8 cellular contexts compared by ENCODE assay signal in genomic region chr1:37478890-37479254, GRCh38. TPM values are rescaled to one million over a fixed set of nuclear protein-coding genes. Genes with fewer than 3 reads are reported as not detected.
A peak's percentile ranks its signal among the peaks of the same experiment; 100 is the strongest.
DNase-seq lines count a peak whose midpoint lies in the region; ATAC-seq and TF ChIP-seq lines count a peak whose summit lies in the region.

No MANE protein-coding gene starts in this region.

- peaks cover 94% of the 10 kb centered on the region for H3K36me3 Mint-ChIP-seq in stimulated activated effector memory CD8-positive, alpha-beta T cell treated with anti-CD3 and anti-CD28 coated beads, Interleukin-12 subunit alpha, Interleukin-12 subunit beta, amount 100 ng/mL, for 72 hours

- no peaks in the 10 kb centered on the region for H3K9me3 Mint-ChIP-seq in stimulated activated effector memory CD8-positive, alpha-beta T cell treated with anti-CD3 and anti-CD28 coated beads, Interleukin-12 subunit alpha, Interleukin-12 subunit beta, amount 100 ng/mL, for 72 hours

- H3K4me3 ChIP-seq in fibroblast of villous mesenchyme (ENCODE audit: low read depth, low read length), result peak overlapping the region; percentile 81

- peaks cover 53% of the 10 kb centered on the region for H3K4me1 Mint-ChIP-seq in stimulated activated effector memory CD8-positive, alpha-beta T cell treated with anti-CD3 and anti-CD28 coated beads, Interleukin-12 subunit alpha, Interleukin-12 subunit beta, amount 100 ng/mL, for 72 hours

- H3K4me3 Mint-ChIP-seq in stimulated activated effector memory CD8-positive, alpha-beta T cell treated with anti-CD3 and anti-CD28 coated beads, Interleukin-12 subunit alpha, Interleukin-12 subunit beta, amount 100 ng/mL, for 72 hours, result peak overlapping the region; percentile 95

- peak; percentile 82 for DNase-seq in activated CD8-positive, alpha-beta memory T cell treated with anti-CD3 and anti-CD28 coated beads for 24 hours
- no peak for DNase-seq in activated CD8-positive, alpha-beta memory T cell treated with anti-CD3 and anti-CD28 coated beads, Interleukin-2, amount 50 U/mL, for 4 hours
- DNase-seq in fibroblast of villous mesenchyme (ENCODE audit: low read depth) (peak; percentile 70), NCI-H1694 treated with DMSO at 0.1 percent for 48 hours (lab: John Stamatoyannopoulos, UW) (no peak)
- DNase-seq in stimulated activated effector memory CD8-positive, alpha-beta T cell treated with anti-CD3 and anti-CD28 coated beads, Interleukin-12 subunit alpha, Interleukin-12 subunit beta, amount 100 ng/mL, for 72 hours (ENCODE audit: low spot score in 2 of 2), result peak in 1 of 2 donors; percentile 74

- no peak for TF ChIP-seq CTCF in fibroblast of villous mesenchyme (IDR thresholded peaks at IDR 0.05; ENCODE audit: insufficient read depth, low read depth, low read length)

- H3K27ac Mint-ChIP-seq in stimulated activated effector memory CD8-positive, alpha-beta T cell treated with anti-CD3 and anti-CD28 coated beads, Interleukin-12 subunit alpha, Interleukin-12 subunit beta, amount 100 ng/mL, for 72 hours, result peak overlapping the region; percentile 97

- ATAC-seq in activated CD4-positive, CD25-positive, alpha-beta regulatory T cell treated with anti-CD3 and anti-CD28 coated beads, Interleukin-2, amount 50 U/mL, for 24 hours, result peak; percentile 3 to 6
- no peak for ATAC-seq in stimulated activated effector memory CD8-positive, alpha-beta T cell treated with anti-CD3 and anti-CD28 coated beads, Interleukin-12 subunit alpha, Interleukin-12 subunit beta, amount 100 ng/mL, for 72 hours
- ATAC-seq in GM18520 (IDR thresholded peaks at IDR 0.05; ENCODE audit: unreplicated experiment) (no peak), GM21360 (IDR thresholded peaks at IDR 0.05; ENCODE audit: unreplicated experiment) (no peak)

RNA-seq across cellular contexts. Expression of gene ZC3H12A, which starts 4.5 kb away (rescaled TPM):
- total RNA-seq in fibroblast of villous mesenchyme, result 21.6 and 38.9 TPM in 2 replicates

RNA-seq across cellular contexts. Expression of gene MEAF6, which starts 35.7 kb away (rescaled TPM):
- total RNA-seq in fibroblast of villous mesenchyme, result 54.8 and 60.9 TPM in 2 replicates

Comparison
In these comparisons a context has a peak if more than half of its experiments do, and no peak if none do; other contexts are left out.
1. DNase-seq: peak in activated CD8-positive, alpha-beta memory T cell treated with anti-CD3 and anti-CD28 coated beads for 24 hours (single experiment) and fibroblast of villous mesenchyme (single experiment); none in activated CD8-positive, alpha-beta memory T cell treated with anti-CD3 and anti-CD28 coated beads, Interleukin-2, amount 50 U/mL, for 4 hours (single experiment) and NCI-H1694 treated with DMSO at 0.1 percent for 48 hours (single experiment).
2. ATAC-seq: peak in activated CD4-positive, CD25-positive, alpha-beta regulatory T cell treated with anti-CD3 and anti-CD28 coated beads, Interleukin-2, amount 50 U/mL, for 24 hours (2 of 2); none in stimulated activated effector memory CD8-positive, alpha-beta T cell treated with anti-CD3 and anti-CD28 coated beads, Interleukin-12 subunit alpha, Interleukin-12 subunit beta, amount 100 ng/mL, for 72 hours (single experiment), GM18520 (single experiment) and GM21360 (single experiment).